ENCODE assay signal across 18 cellular contexts in genomic region chr22:35986085-35986484, GRCh38. TPM values are rescaled to one million over a fixed set of nuclear protein-coding genes. Genes with fewer than 3 reads are reported as not detected.
DNase-seq lines count a peak whose midpoint lies in the region; TF ChIP-seq lines count a peak whose summit lies in the region.
"Had no signal": no experiment of that assay in that cellular context is flagged by ENCODE, and none has a peak within 500 bp of the region (broad histone marks: within the 10 kb centered on the region; RNA-seq: fewer than 3 reads in every experiment).

No MANE protein-coding gene starts in this region.

- H3K36me3 ChIP-seq in HAP-1 (replicated peaks) = no peaks in the 10 kb centered on the region
- H3K36me3 ChIP-seq: neutrophil, upper lobe of right lung had no signal

- no peaks in the 10 kb centered on the region for H3K9me3 ChIP-seq in HAP-1
- H3K9me3 ChIP-seq: neutrophil, upper lobe of right lung had no signal

- in situ Hi-C loops in HAP-1 (cut with MboI; ENCODE audit: low sequenced_read_pairs) = no loop called here

- no peak for TF ChIP-seq CTCF in AG10803 (conservative IDR thresholded peaks at IDR 0.05; ENCODE audit: low read length)
- no peak for TF ChIP-seq CTCF in chondrocyte (IDR thresholded peaks at IDR 0.05)

- no peaks in the 10 kb centered on the region for H3K36me3 Mint-ChIP-seq in chondrocyte (ENCODE audit: low read depth)
- H3K36me3 Mint-ChIP-seq: stimulated activated memory B cell treated with anti-CD40 and anti-IgM and Interleukin-4, amounts not matched to agents 10 μg/mL and 1 μg/mL and 100 μg/mL, for 72 hours had no signal

- H3K4me3 Mint-ChIP-seq in chondrocyte (ENCODE audit: unreplicated experiment) = no peak overlapping the region
- H3K4me3 Mint-ChIP-seq: CD4-positive, alpha-beta T cell; stimulated activated memory B cell treated with anti-CD40 and anti-IgM and Interleukin-4, amounts not matched to agents 10 μg/mL and 1 μg/mL and 100 μg/mL, for 72 hours had no signal

- no peaks in the 10 kb centered on the region for H3K27me3 Mint-ChIP-seq in chondrocyte (ENCODE audit: low read depth)

- no peak overlapping the region for H3K4me3 ChIP-seq in AG10803 (ENCODE audit: low read length)
- no peak overlapping the region for H3K4me3 ChIP-seq in HAP-1
- H3K4me3 ChIP-seq: upper lobe of right lung had no signal

- peaks cover 53% of the 10 kb centered on the region for H3K4me1 Mint-ChIP-seq in chondrocyte (ENCODE audit: low read depth)
- H3K4me1 Mint-ChIP-seq: stimulated activated memory B cell treated with anti-CD40 and anti-IgM and Interleukin-4, amounts not matched to agents 10 μg/mL and 1 μg/mL and 100 μg/mL, for 72 hours had no signal

- H3K27ac Mint-ChIP-seq in chondrocyte (ENCODE audit: unreplicated experiment) = peak overlapping the region; percentile 71
- H3K27ac Mint-ChIP-seq: activated T-helper 2 cell treated with anti-CD3 and anti-CD28 coated beads, Interferon-gamma antibody, Interleukin-2, Interleukin-4, amounts not matched to agents 10 μg/mL and 5 μg/mL and 100 μg/mL, durations not matched to agents 14 hours and 24 hours and 36 hours; CD4-positive, alpha-beta T cell; stimulated activated memory B cell treated with anti-CD40 and anti-IgM and Interleukin-4, amounts not matched to agents 10 μg/mL and 1 μg/mL and 100 μg/mL, for 72 hours had no signal

- DNase-seq in AG10803 (ENCODE audit: low read depth) (peak; percentile 49), M059J (ENCODE audit: low read depth) (peak; percentile 7), chondrocyte (ENCODE audit: low spot score) (no peak), mucosa of gallbladder (ENCODE audit: low spot score) (peak; percentile 55), NK-92 (lab: John Stamatoyannopoulos, UW; ENCODE audit: unreplicated experiment) (no peak), HAP-1 (ENCODE audit: low spot score in 2 of 2) (no peak), Kasumi-1 (lab: John Stamatoyannopoulos, UW) (no peak), NCI-H187 (lab: John Stamatoyannopoulos, UW) (no peak)
- DNase-seq: activated CD8-positive, alpha-beta memory T cell treated with anti-CD3 and anti-CD28 coated beads for 24 hours; aorta; CD4-positive, alpha-beta T cell; MM.1S; NCI-H2081; SW 1271; upper lobe of right lung had no signal

- no peaks in the 10 kb centered on the region for H3K9me3 Mint-ChIP-seq in chondrocyte (ENCODE audit: low read depth)
- H3K9me3 Mint-ChIP-seq: activated T-helper 2 cell treated with anti-CD3 and anti-CD28 coated beads, Interferon-gamma antibody, Interleukin-2, Interleukin-4, amounts not matched to agents 10 μg/mL and 5 μg/mL and 100 μg/mL, durations not matched to agents 14 hours and 24 hours and 36 hours; CD4-positive, alpha-beta T cell; stimulated activated memory B cell treated with anti-CD40 and anti-IgM and Interleukin-4, amounts not matched to agents 10 μg/mL and 1 μg/mL and 100 μg/mL, for 72 hours had no signal

- no peaks in the 10 kb centered on the region for H3K27me3 ChIP-seq in HAP-1 (ENCODE audit: low read depth)
- H3K27me3 ChIP-seq: upper lobe of right lung had no signal

- H3K4me1 ChIP-seq in HAP-1 = no peaks in the 10 kb centered on the region

RNA-seq across cellular contexts. Expression of gene RBFOX2, which starts 42.5 kb away (rescaled TPM):
- 59.6 and 78.5 TPM in 2 replicates for total RNA-seq in M059J (2014; rRNA removed; shearing (Covaris generic))
- 140 to 148 TPM (median 147 TPM) in 3 replicates for total RNA-seq in chondrocyte
- total RNA-seq in mucosa of gallbladder = 81.1 TPM

Comparison
In these comparisons a context has a peak if more than half of its experiments do, and no peak if none do; other contexts are left out.
1. DNase-seq: peak in AG10803 (single experiment), M059J (single experiment) and mucosa of gallbladder (single experiment); none in chondrocyte (single experiment), NK-92 (single experiment), HAP-1 (0 of 2), Kasumi-1 (0 of 2) and NCI-H187 (0 of 2).